34 cellular contexts compared by ENCODE assay signal in the genomic region with DNA sequence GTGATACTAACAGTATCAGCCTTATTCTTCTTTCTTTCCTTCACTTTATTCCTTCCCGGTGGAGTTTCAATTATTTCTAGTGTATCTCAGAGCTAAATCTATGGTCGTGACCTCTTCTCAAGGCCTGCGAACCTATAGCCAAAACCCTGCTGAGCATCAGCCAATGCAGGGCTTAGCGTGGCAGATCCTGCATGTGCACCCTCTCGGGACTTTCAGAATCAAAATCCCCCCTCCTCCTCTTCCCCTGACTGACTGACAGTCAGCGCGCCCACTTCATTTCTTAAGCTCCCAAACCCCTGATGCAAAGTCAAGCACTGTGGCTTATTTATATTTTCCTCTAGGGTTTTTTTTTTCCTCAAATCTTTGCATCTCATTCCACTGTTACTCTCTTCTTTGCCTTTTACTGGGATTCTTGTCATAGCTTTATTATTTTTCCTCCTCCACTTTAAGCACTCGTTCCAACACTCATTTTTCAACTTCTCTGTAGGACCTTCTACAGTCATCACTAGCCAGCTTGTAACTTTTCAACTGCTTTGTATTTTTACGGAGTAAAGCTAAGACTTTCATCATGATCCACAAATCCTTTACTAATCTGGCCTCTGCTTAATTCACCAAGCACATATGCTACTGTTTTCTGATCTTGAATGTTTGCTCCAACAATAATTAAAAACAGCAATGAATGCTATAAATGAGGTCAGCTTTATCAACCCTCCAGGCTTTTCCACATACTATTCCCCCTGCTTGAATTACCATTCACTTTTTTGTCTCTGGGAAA.
"Had no signal": no experiment of that assay in that cellular context is flagged by ENCODE, and none has a peak within 500 bp of the region (broad histone marks: within the 10 kb centered on the region; RNA-seq: fewer than 3 reads in every experiment).

No MANE protein-coding gene starts in this region.

- H3K27ac Mint-ChIP-seq: activated B cell treated with CpG ODN at 0.5 μM for 24 hours; activated CD8-positive, alpha-beta memory T cell treated with anti-CD3 and anti-CD28 coated beads, Interleukin-2, amount 10 ng/mL, durations not matched to agents 7 days and 5 days; activated CD8-positive, alpha-beta T cell treated with anti-CD3 and anti-CD28 coated beads, Interleukin-2, amount 10 ng/mL, durations not matched to agents 7 days and 5 days; activated naive CD8-positive, alpha-beta T cell; immature natural killer cell; naive thymus-derived CD4-positive, alpha-beta T cell; neural progenitor cell; stimulated activated naive CD8-positive, alpha-beta T cell treated with anti-CD3 and anti-CD28 coated beads, Interleukin-15, Interleukin-2, amounts not matched to agents 100 ng/mL and 50 ng/mL, for 24 hours; type B pancreatic cell had no signal

- H3K9me3 Mint-ChIP-seq: brain, neural progenitor cell had no signal

- H3K4me1 ChIP-seq: adrenal gland, gastroesophageal sphincter, neural progenitor cell, spleen, uterus had no signal

- H2AFZ ChIP-seq: neural progenitor cell had no signal

- FAIRE-seq: kidney had no signal

- H3K4me1 Mint-ChIP-seq: activated B cell treated with CpG ODN at 0.5 μM for 24 hours; activated CD8-positive, alpha-beta memory T cell treated with anti-CD3 and anti-CD28 coated beads, Interleukin-2, amount 10 ng/mL, durations not matched to agents 7 days and 5 days; immature natural killer cell; naive thymus-derived CD4-positive, alpha-beta T cell had no signal

- H3K9me3 ChIP-seq: adrenal gland, gastroesophageal sphincter, uterus had no signal

- H3K36me3 Mint-ChIP-seq: activated CD8-positive, alpha-beta memory T cell treated with anti-CD3 and anti-CD28 coated beads, Interleukin-2, amount 10 ng/mL, durations not matched to agents 7 days and 5 days; activated naive CD8-positive, alpha-beta T cell; brain; immature natural killer cell; naive thymus-derived CD4-positive, alpha-beta T cell; neural progenitor cell; type B pancreatic cell had no signal

- H3K27me3 ChIP-seq: adrenal gland, cardiac muscle cell, gastroesophageal sphincter, neural progenitor cell, spleen, uterus had no signal

- DNase-seq: activated B cell treated with CpG ODN at 0.5 μM for 24 hours; activated CD4-positive, alpha-beta T cell treated with anti-CD3 and anti-CD28 coated beads, Interleukin-2, amount 50 U/mL, for 1 hour; activated CD8-positive, alpha-beta memory T cell treated with anti-CD3 and anti-CD28 coated beads, Interleukin-2, amount 10 ng/mL, durations not matched to agents 7 days and 5 days; activated CD8-positive, alpha-beta T cell treated with anti-CD3 and anti-CD28 coated beads, Interleukin-2, amount 10 ng/mL, durations not matched to agents 7 days and 5 days; activated effector memory CD4-positive, alpha-beta T cell treated with Interleukin-2 at 50 U/mL for 16 hours; activated naive CD4-positive, alpha-beta T cell treated with Interleukin-2 at 50 U/mL for 16 hours; activated T-cell treated with anti-CD3 and anti-CD28 coated beads for 4 hours; adrenal gland; aorta; cerebellar nuclear complex; dorsolateral prefrontal cortex; effector memory CD4-positive, alpha-beta T cell; hippocampal formation; immature natural killer cell; kidney; left colon; mammary epithelial cell; midbrain; naive thymus-derived CD4-positive, alpha-beta T cell; occipital lobe; right cardiac atrium; spleen; stimulated activated CD4-positive, alpha-beta T cell treated with anti-CD3 and anti-CD28 coated beads, Interleukin-2, amount 100 ng/mL, for 48 hours; substantia nigra; T-helper 2 cell; uterus had no signal

- H3K27ac ChIP-seq: adrenal gland, cardiac muscle cell, coronary artery, dorsolateral prefrontal cortex, gastroesophageal sphincter, neural progenitor cell, spleen, uterus had no signal

- H3K4me2 ChIP-seq: neural progenitor cell had no signal

- H3K9ac ChIP-seq: neural progenitor cell had no signal

- H3K4me3 Mint-ChIP-seq: activated B cell treated with CpG ODN at 0.5 μM for 24 hours; activated CD8-positive, alpha-beta memory T cell treated with anti-CD3 and anti-CD28 coated beads, Interleukin-2, amount 10 ng/mL, durations not matched to agents 7 days and 5 days; activated CD8-positive, alpha-beta T cell treated with anti-CD3 and anti-CD28 coated beads, Interleukin-2, amount 10 ng/mL, durations not matched to agents 7 days and 5 days; activated naive CD8-positive, alpha-beta T cell; brain; immature natural killer cell; naive thymus-derived CD4-positive, alpha-beta T cell; neural progenitor cell; stimulated activated naive CD8-positive, alpha-beta T cell treated with anti-CD3 and anti-CD28 coated beads, Interleukin-15, Interleukin-2, amounts not matched to agents 100 ng/mL and 50 ng/mL, for 24 hours; type B pancreatic cell had no signal

- H3K4me3 ChIP-seq: adrenal gland, cardiac muscle cell, coronary artery, dorsolateral prefrontal cortex, gastroesophageal sphincter, neural progenitor cell, spleen, uterus had no signal

- H3K27me3 Mint-ChIP-seq: activated B cell treated with CpG ODN at 0.5 μM for 24 hours; activated CD8-positive, alpha-beta memory T cell treated with anti-CD3 and anti-CD28 coated beads, Interleukin-2, amount 10 ng/mL, durations not matched to agents 7 days and 5 days; activated naive CD8-positive, alpha-beta T cell; brain; naive thymus-derived CD4-positive, alpha-beta T cell; stimulated activated naive CD8-positive, alpha-beta T cell treated with anti-CD3 and anti-CD28 coated beads, Interleukin-15, Interleukin-2, amounts not matched to agents 100 ng/mL and 50 ng/mL, for 24 hours; type B pancreatic cell had no signal

- H3K36me3 ChIP-seq: adrenal gland, cardiac muscle cell, gastroesophageal sphincter, neural progenitor cell, spleen, uterus had no signal
